ENCODE assay signal across 15 cellular contexts in the genomic region with DNA sequence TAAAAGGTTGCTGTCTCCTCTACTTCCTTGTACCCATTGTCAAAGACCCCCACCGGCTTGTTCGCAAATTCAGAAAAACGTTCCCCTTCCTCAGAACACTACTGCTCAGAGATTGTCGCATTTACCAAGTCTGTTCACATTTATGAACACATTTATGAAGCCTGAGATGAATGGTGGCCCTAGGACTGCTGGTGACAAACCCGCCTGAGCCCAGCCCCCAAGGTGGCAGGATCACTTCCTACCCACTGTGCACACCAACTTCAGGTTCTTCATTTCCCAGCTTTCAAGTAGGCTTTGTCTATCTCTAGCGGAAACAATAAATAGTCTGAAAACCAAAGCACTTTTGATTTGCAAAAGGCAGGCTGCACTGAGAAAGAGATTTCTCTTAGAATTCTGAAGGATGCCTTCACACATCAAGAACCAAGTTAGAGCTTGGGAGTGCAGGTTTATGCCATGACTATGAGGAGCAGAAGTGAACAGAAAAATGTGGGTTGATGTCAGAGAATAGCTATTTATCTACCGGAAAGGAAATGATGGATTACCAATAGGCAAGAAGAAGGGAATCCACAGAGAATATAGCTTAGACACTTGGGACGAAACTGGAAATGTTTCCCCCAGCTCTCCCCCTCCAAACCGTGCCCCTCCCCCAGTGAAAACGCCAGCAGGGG.
DNase-seq lines count a peak whose midpoint lies in the region; ATAC-seq, FAIRE-seq and TF ChIP-seq lines count a peak whose summit lies in the region.
"Had no signal": no experiment of that assay in that cellular context is flagged by ENCODE, and none has a peak within 500 bp of the region (broad histone marks: within the 10 kb centered on the region; RNA-seq: fewer than 3 reads in every experiment).

No MANE protein-coding gene starts in this region.

- CTCF ChIA-PET in activated CD8-positive, alpha-beta memory T cell treated with anti-CD3 and anti-CD28 coated beads, Interleukin-2, amount 10 ng/mL, durations not matched to agents 7 days and 5 days (lab: Charles Lee), result interaction anchor here (2.1 to 2.4 kb wide), 2 partner anchors 28 to 155 kb away, joined by 5 to 6 read pairs; no protein-coding TSS in a partner anchor
- CTCF ChIA-PET in endothelial cell of umbilical vein (lab: Charles Lee) (no interaction called here), SK-N-SH (lab: Yijun Ruan, JAX) (no interaction called here)

- ATAC-seq in left cardiac atrium, result no peak
- no peak for ATAC-seq in activated CD8-positive, alpha-beta memory T cell treated with anti-CD3 and anti-CD28 coated beads, Interleukin-2, amount 10 ng/mL, durations not matched to agents 7 days and 5 days
- ATAC-seq: WTC11 had no signal

- no peak overlapping the region for H3K4me3 ChIP-seq in right atrium auricular region
- no peak overlapping the region for H3K4me3 ChIP-seq in endothelial cell of umbilical vein (replicated peaks in 1 of 3; ENCODE audit: insufficient read depth in 1 of 3, low read depth in 1 of 3, low read length in 3 of 3)
- H3K4me3 ChIP-seq in SK-N-SH (ENCODE audit: low read depth in 2 of 2, low read length in 1 of 2), result no peak overlapping the region
- H3K4me3 ChIP-seq: psoas muscle, SJSA1, stomach had no signal

- 81% methylated on average over 10 of the region's 10 CpGs for WGBS in SK-N-SH (ENCODE audit: low lambda C conversion rate)

- TF ChIP-seq POLR2A in endothelial cell of umbilical vein (IDR thresholded peaks at IDR 0.05; ENCODE audit: low read depth, low read length), result no peak

- H3K36me3 Mint-ChIP-seq in activated CD8-positive, alpha-beta memory T cell treated with anti-CD3 and anti-CD28 coated beads, Interleukin-2, amount 10 ng/mL, durations not matched to agents 7 days and 5 days, result peaks cover 11% of the 10 kb centered on the region
- H3K36me3 Mint-ChIP-seq: WTC11 had no signal

- no peak overlapping the region for H3K9ac ChIP-seq in endothelial cell of umbilical vein (replicated peaks; ENCODE audit: extremely low read depth, insufficient read depth, low read length)
- H3K9ac ChIP-seq in SK-N-SH, result no peak overlapping the region

- H3K9me3 ChIP-seq in right atrium auricular region, result no peaks in the 10 kb centered on the region
- no peaks in the 10 kb centered on the region for H3K9me3 ChIP-seq in endothelial cell of umbilical vein (replicated peaks; ENCODE audit: control insufficient read depth, insufficient read depth, low read length)
- H3K9me3 ChIP-seq in SK-N-SH, result no peaks in the 10 kb centered on the region
- H3K9me3 ChIP-seq: psoas muscle, SJSA1, stomach had no signal

- POLR2A ChIA-PET in endothelial cell of umbilical vein (lab: Charles Lee) (no interaction called here), SK-N-SH (lab: Yijun Ruan, JAX) (no interaction called here)

- H3K4me1 Mint-ChIP-seq in activated CD8-positive, alpha-beta memory T cell treated with anti-CD3 and anti-CD28 coated beads, Interleukin-2, amount 10 ng/mL, durations not matched to agents 7 days and 5 days, result peaks cover 57% of the 10 kb centered on the region

- H3K36me3 ChIP-seq in right atrium auricular region, result no peaks in the 10 kb centered on the region
- H3K36me3 ChIP-seq in endothelial cell of umbilical vein (ENCODE audit: control insufficient read depth in 2 of 2, extremely low read depth in 1 of 2, insufficient read depth in 2 of 2, low read length in 2 of 2), result no peaks in the 10 kb centered on the region
- no peaks in the 10 kb centered on the region for H3K36me3 ChIP-seq in SK-N-SH (replicated peaks in 1 of 2; ENCODE audit: control insufficient read depth in 1 of 2, insufficient read depth in 2 of 2, low read length in 1 of 2)
- H3K36me3 ChIP-seq: SJSA1, stomach had no signal

- no peak overlapping the region for H3K4me3 Mint-ChIP-seq in activated CD8-positive, alpha-beta memory T cell treated with anti-CD3 and anti-CD28 coated beads, Interleukin-2, amount 10 ng/mL, durations not matched to agents 7 days and 5 days
- H3K4me3 Mint-ChIP-seq: WTC11 had no signal

- H3K79me2 ChIP-seq in endothelial cell of umbilical vein (ENCODE audit: control insufficient read depth, insufficient read depth, low read length) (no peaks in the 10 kb centered on the region), SK-N-SH (ENCODE audit: insufficient read depth) (no peaks in the 10 kb centered on the region)

- H3K27me3 ChIP-seq in right atrium auricular region, result no peaks in the 10 kb centered on the region
- H3K27me3 ChIP-seq in endothelial cell of umbilical vein (ENCODE audit: control insufficient read depth in 2 of 2, insufficient read depth in 2 of 2, low read length in 2 of 2), result no peaks in the 10 kb centered on the region
- no peaks in the 10 kb centered on the region for H3K27me3 ChIP-seq in SK-N-SH (ENCODE audit: insufficient read depth)
- H3K27me3 ChIP-seq: SJSA1, stomach had no signal

- H3K4me2 ChIP-seq in endothelial cell of umbilical vein (ENCODE audit: insufficient read depth, low read length), result no peak overlapping the region
- no peak overlapping the region for H3K4me2 ChIP-seq in SK-N-SH

- intact Hi-C loops in left cardiac atrium (cut with DNase I) (loop anchor here in 1 of 2 donors (5.0 kb wide), 1 partner anchor 34 kb away; no protein-coding TSS in a partner anchor), endothelial cell of umbilical vein (cut with micrococcal nuclease) (no loop called here)

- no TSS peak for BruUV-seq in endothelial cell of umbilical vein (replicated peaks; lab: Mats Ljungman, UMichigan)

- H3K27ac Mint-ChIP-seq in activated CD8-positive, alpha-beta memory T cell treated with anti-CD3 and anti-CD28 coated beads, Interleukin-2, amount 10 ng/mL, durations not matched to agents 7 days and 5 days, result peak overlapping the region; percentile 98
- H3K27ac Mint-ChIP-seq: WTC11 had no signal

- dilution Hi-C loops in endothelial cell of umbilical vein (cut with MboI; ENCODE audit: extremely low pct_ligation_motif_present, low sequenced_read_pairs), result no loop called here

- DNase-seq in right atrium auricular region (ENCODE audit: low spot score), result peak; percentile 21
- DNase-seq in left cardiac atrium, result no peak
- DNase-seq in activated CD8-positive, alpha-beta memory T cell treated with anti-CD3 and anti-CD28 coated beads, Interleukin-2, amount 10 ng/mL, durations not matched to agents 7 days and 5 days, result no peak
- no peak for DNase-seq in endothelial cell of umbilical vein (ENCODE audit: low read depth, low spot score)
- peak; percentile 27 for DNase-seq in ureter (ENCODE audit: low spot score)
- no peak for DNase-seq in NCI-H1436 treated with DMSO at 0.1 percent for 48 hours (lab: John Stamatoyannopoulos, UW)
- no peak for DNase-seq in SK-N-SH
- no peak for DNase-seq in DMS114 treated with DMSO at 0.1 percent for 48 hours (lab: John Stamatoyannopoulos, UW; ENCODE audit: unreplicated experiment)
- DNase-seq: NCI-H1092, NCI-H774, psoas muscle, stomach had no signal

- H3K27ac ChIP-seq in right atrium auricular region (no peak overlapping the region), endothelial cell of umbilical vein (ENCODE audit: insufficient read depth, low read depth, low read length) (no peak overlapping the region), SK-N-SH (ENCODE audit: low read depth in 2 of 2, low read length in 1 of 2) (no peak overlapping the region)
- H3K27ac ChIP-seq: psoas muscle, SJSA1 had no signal

- peak; percentile 54 for FAIRE-seq in endothelial cell of umbilical vein (lab: Jason Lieb, UNC)
- FAIRE-seq: GM18507 had no signal

- H4K20me1 ChIP-seq in endothelial cell of umbilical vein (replicated peaks; ENCODE audit: control insufficient read depth, extremely low read depth, insufficient read depth, low read length) (no peaks in the 10 kb centered on the region), SK-N-SH (ENCODE audit: insufficient read depth) (no peaks in the 10 kb centered on the region)

- TF ChIP-seq EP300 in SK-N-SH (IDR thresholded peaks at IDR 0.05; ENCODE audit: borderline replicate concordance in 1 of 2, low read depth in 1 of 2, low read length in 1 of 2), result no peak

- no peak for TF ChIP-seq RAD21 in SK-N-SH (IDR thresholded peaks at IDR 0.05; ENCODE audit: low read length)

- no peaks in the 10 kb centered on the region for H3K27me3 Mint-ChIP-seq in activated CD8-positive, alpha-beta memory T cell treated with anti-CD3 and anti-CD28 coated beads, Interleukin-2, amount 10 ng/mL, durations not matched to agents 7 days and 5 days

- no peaks in the 10 kb centered on the region for H3K9me2 ChIP-seq in SK-N-SH

- peaks cover 10% of the 10 kb centered on the region for H3F3A ChIP-seq in SK-N-SH (replicated peaks; ENCODE audit: insufficient read depth)

- H2AFZ ChIP-seq in endothelial cell of umbilical vein (ENCODE audit: low read depth, low read length) (no peak overlapping the region), SK-N-SH (ENCODE audit: low read depth) (no peak overlapping the region)

- TF ChIP-seq CTCF in right atrium auricular region (IDR thresholded peaks at IDR 0.05) (no peak), endothelial cell of umbilical vein (IDR thresholded peaks at IDR 0.05; ENCODE audit: extremely low read depth in 1 of 2, insufficient read depth in 1 of 2, low read depth in 1 of 2, low read length in 2 of 2) (no peak), SK-N-SH (IDR thresholded peaks at IDR 0.05) (no peak)

- H3K4me1 ChIP-seq in right atrium auricular region (peaks cover 0 to 35% of the 10 kb centered on the region in 2 donors), endothelial cell of umbilical vein (ENCODE audit: control insufficient read depth, extremely low read depth, insufficient read depth, low read length) (peaks cover 29% of the 10 kb centered on the region), SK-N-SH (ENCODE audit: control insufficient read depth in 1 of 2, insufficient read depth in 2 of 2, low read depth in 1 of 2, low read length in 1 of 2) (peaks cover 8 to 10% of the 10 kb centered on the region in 2 experiments)

- H3K9me1 ChIP-seq in endothelial cell of umbilical vein (replicated peaks; ENCODE audit: control insufficient read depth, extremely low read depth, insufficient read depth, low read length), result no peaks in the 10 kb centered on the region

- H3K9me3 Mint-ChIP-seq in activated CD8-positive, alpha-beta memory T cell treated with anti-CD3 and anti-CD28 coated beads, Interleukin-2, amount 10 ng/mL, durations not matched to agents 7 days and 5 days (ENCODE audit: low read depth), result no peaks in the 10 kb centered on the region

TF ChIP-seq in endothelial cell of umbilical vein, 7 proteins besides CTCF, POLR2A, EP300 and RAD21 (continues in another document):
- TF ChIP-seq GATA2 (IDR thresholded peaks at IDR 0.05; ENCODE audit: insufficient read depth, insufficient read length, low read depth, low read length), result no peak
- TF ChIP-seq, protein P1, sequence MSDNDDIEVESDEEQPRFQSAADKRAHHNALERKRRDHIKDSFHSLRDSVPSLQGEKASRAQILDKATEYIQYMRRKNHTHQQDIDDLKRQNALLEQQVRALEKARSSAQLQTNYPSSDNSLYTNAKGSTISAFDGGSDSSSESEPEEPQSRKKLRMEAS (IDR thresholded peaks at IDR 0.05; ENCODE audit: insufficient read depth, insufficient read length), result no peak

TF ChIP-seq in SK-N-SH, 30 proteins besides CTCF, POLR2A, EP300 and RAD21 (continues in another document):
- TF ChIP-seq FOSL2 (IDR thresholded peaks at IDR 0.05; ENCODE audit: borderline replicate concordance, low read depth) (no peak), JUND (IDR thresholded peaks at IDR 0.05) (no peak), NFIC (IDR thresholded peaks at IDR 0.05; ENCODE audit: borderline replicate concordance) (no peak), TEAD4 (IDR thresholded peaks at IDR 0.05; ENCODE audit: borderline replicate concordance, insufficient read depth) (no peak)

Comparison
In these comparisons a context has a peak if more than half of its experiments do, and no peak if none do; other contexts are left out.
1. DNase-seq: peak in right atrium auricular region (single experiment) and ureter (single experiment); none in left cardiac atrium (single experiment), activated CD8-positive, alpha-beta memory T cell treated with anti-CD3 and anti-CD28 coated beads, Interleukin-2, amount 10 ng/mL, durations not matched to agents 7 days and 5 days (single experiment), endothelial cell of umbilical vein (single experiment), NCI-H1436 treated with DMSO at 0.1 percent for 48 hours (single experiment), SK-N-SH (single experiment) and DMS114 treated with DMSO at 0.1 percent for 48 hours (single experiment).